In genomic region chr14:77599894-77600293, GRCh38 we compare ENCODE assay signal across 13 cellular contexts. TPM values are rescaled to one million over a fixed set of nuclear protein-coding genes. Genes with fewer than 3 reads are reported as not detected.
DNase-seq lines count a peak whose midpoint lies in the region; ATAC-seq, FAIRE-seq and TF ChIP-seq lines count a peak whose summit lies in the region.
"Had no signal": no experiment of that assay in that cellular context is flagged by ENCODE, and none has a peak within 500 bp of the region (broad histone marks: within the 10 kb centered on the region; RNA-seq: fewer than 3 reads in every experiment).

No MANE protein-coding gene starts in this region.

- no peak for TF ChIP-seq POLR2A in HepG2 (IDR thresholded peaks at IDR 0.05; ENCODE audit: insufficient read depth in 1 of 2, low read depth in 2 of 2, low read length in 2 of 2)
- TF ChIP-seq POLR2A in GM12891 (IDR thresholded peaks at IDR 0.05; ENCODE audit: low read depth, low read length): no peak
- TF ChIP-seq POLR2A in adrenal gland (IDR thresholded peaks at IDR 0.05): no peak

- H2AFZ ChIP-seq in HepG2 (ENCODE audit: low read length): no peak overlapping the region
- H2AFZ ChIP-seq: parathyroid adenoma had no signal

- no peaks in the 10 kb centered on the region for H3K27me3 Mint-ChIP-seq in activated naive CD4-positive, alpha-beta T cell treated with anti-CD3 and anti-CD28 coated beads, Interleukin-2, amount 50 U/mL, for 24 hours
- H3K27me3 Mint-ChIP-seq in activated naive CD4-positive, alpha-beta T cell treated with anti-CD3 and anti-CD28 coated beads, Interleukin-2, amount 10 ng/mL, durations not matched to agents 7 days and 5 days: no peaks in the 10 kb centered on the region
- H3K27me3 Mint-ChIP-seq in stimulated activated memory B cell treated with anti-CD40 and anti-IgM and Interleukin-4, amounts not matched to agents 10 μg/mL and 1 μg/mL and 100 μg/mL, for 72 hours: no peaks in the 10 kb centered on the region

- no peaks in the 10 kb centered on the region for H3K27me3 ChIP-seq in SJSA1 (replicated peaks)
- no peaks in the 10 kb centered on the region for H3K27me3 ChIP-seq in HepG2 (ENCODE audit: control insufficient read depth in 1 of 2, insufficient read depth in 2 of 2, low read length in 2 of 2)
- no peaks in the 10 kb centered on the region for H3K27me3 ChIP-seq in adrenal gland
- H3K27me3 ChIP-seq: Peyer's patch had no signal

- H3K4me3 ChIP-seq in SJSA1 (no peak overlapping the region), HepG2 (replicated peaks in 1 of 3; ENCODE audit: insufficient read depth in 1 of 3, low read depth in 2 of 3, low read length in 3 of 3) (no peak overlapping the region), adrenal gland (no peak overlapping the region)
- H3K4me3 ChIP-seq: lower lobe of right lung, Peyer's patch had no signal

- TF ChIP-seq CTCF in HepG2 (CRISPR knock-in tag; IDR thresholded peaks at IDR 0.05) (no peak), adrenal gland (IDR thresholded peaks at IDR 0.05) (no peak)

- FAIRE-seq in HepG2 (lab: Jason Lieb, UNC) (no peak), GM12891 (lab: Jason Lieb, UNC) (no peak)

- ATAC-seq in stimulated activated memory B cell treated with anti-CD40 and anti-IgM and Interleukin-4, amounts not matched to agents 10 μg/mL and 1 μg/mL and 100 μg/mL, for 72 hours: no peak
- no peak for ATAC-seq in HepG2

- POLR2A ChIA-PET in HepG2 (lab: Yijun Ruan, JAX): no interaction called here

- H3K36me3 Mint-ChIP-seq in activated naive CD4-positive, alpha-beta T cell treated with anti-CD3 and anti-CD28 coated beads, Interleukin-2, amount 50 U/mL, for 24 hours: peaks cover 7% of the 10 kb centered on the region
- peaks cover 40% of the 10 kb centered on the region for H3K36me3 Mint-ChIP-seq in activated naive CD4-positive, alpha-beta T cell treated with anti-CD3 and anti-CD28 coated beads, Interleukin-2, amount 10 ng/mL, durations not matched to agents 7 days and 5 days
- peaks cover 28% of the 10 kb centered on the region for H3K36me3 Mint-ChIP-seq in stimulated activated memory B cell treated with anti-CD40 and anti-IgM and Interleukin-4, amounts not matched to agents 10 μg/mL and 1 μg/mL and 100 μg/mL, for 72 hours

- H3K4me3 Mint-ChIP-seq in activated naive CD4-positive, alpha-beta T cell treated with anti-CD3 and anti-CD28 coated beads, Interleukin-2, amount 50 U/mL, for 24 hours: no peak overlapping the region
- no peak overlapping the region for H3K4me3 Mint-ChIP-seq in activated naive CD4-positive, alpha-beta T cell treated with anti-CD3 and anti-CD28 coated beads, Interleukin-2, amount 10 ng/mL, durations not matched to agents 7 days and 5 days
- no peak overlapping the region for H3K4me3 Mint-ChIP-seq in stimulated activated memory B cell treated with anti-CD40 and anti-IgM and Interleukin-4, amounts not matched to agents 10 μg/mL and 1 μg/mL and 100 μg/mL, for 72 hours

- peaks cover 4% of the 10 kb centered on the region; the same call in 1 of the 2 replicates for H4K20me1 ChIP-seq in HepG2 (ENCODE audit: insufficient read depth, low read length)

- intact Hi-C loops in HepG2 (cut with micrococcal nuclease; ENCODE audit: unreplicated experiment) (no loop called here), adrenal gland (cut with DNase I) (no loop called here)

- CTCF ChIA-PET in activated naive CD4-positive, alpha-beta T cell treated with anti-CD3 and anti-CD28 coated beads, Interleukin-2, amount 10 ng/mL, durations not matched to agents 7 days and 5 days (lab: Charles Lee): interaction anchor here (1.0 kb wide), 1 partner anchor 16 kb away, joined by 3 read pairs; no protein-coding TSS in a partner anchor
- CTCF ChIA-PET in HepG2 (lab: Yijun Ruan, JAX; ENCODE audit: low intra/inter-chr PET ratio, low total read pairs): no interaction called here

- no peak overlapping the region for H3K4me2 ChIP-seq in HepG2 (ENCODE audit: low read depth, low read length)

- H3K36me3 ChIP-seq in SJSA1: peaks cover 25% of the 10 kb centered on the region
- H3K36me3 ChIP-seq in HepG2 (replicated peaks in 1 of 2; ENCODE audit: control insufficient read depth in 1 of 2, insufficient read depth in 2 of 2, low read length in 2 of 2): peaks cover 4 to 15% of the 10 kb centered on the region in 2 experiments
- peaks cover 0 to 8% of the 10 kb centered on the region in 2 donors for H3K36me3 ChIP-seq in adrenal gland (replicated peaks in 1 of 2)

- no TSS peak for BruUV-seq in HepG2 (replicated peaks; lab: Mats Ljungman, UMichigan)

- H3K9me3 Mint-ChIP-seq in activated naive CD4-positive, alpha-beta T cell treated with anti-CD3 and anti-CD28 coated beads, Interleukin-2, amount 50 U/mL, for 24 hours: no peaks in the 10 kb centered on the region
- H3K9me3 Mint-ChIP-seq in activated naive CD4-positive, alpha-beta T cell treated with anti-CD3 and anti-CD28 coated beads, Interleukin-2, amount 10 ng/mL, durations not matched to agents 7 days and 5 days: peaks cover 4% of the 10 kb centered on the region
- peaks cover 4% of the 10 kb centered on the region for H3K9me3 Mint-ChIP-seq in stimulated activated memory B cell treated with anti-CD40 and anti-IgM and Interleukin-4, amounts not matched to agents 10 μg/mL and 1 μg/mL and 100 μg/mL, for 72 hours

- H3K4me1 ChIP-seq in SJSA1 (replicated peaks): peaks cover 61% of the 10 kb centered on the region
- peaks cover 8% of the 10 kb centered on the region for H3K4me1 ChIP-seq in HepG2 (ENCODE audit: insufficient read depth, low read length)
- H3K4me1 ChIP-seq in adrenal gland (replicated peaks in 1 of 2): peaks cover 0 to 34% of the 10 kb centered on the region in 2 donors

- H3K27ac Mint-ChIP-seq in activated naive CD4-positive, alpha-beta T cell treated with anti-CD3 and anti-CD28 coated beads, Interleukin-2, amount 50 U/mL, for 24 hours: peak overlapping the region; percentile 76
- H3K27ac Mint-ChIP-seq in activated naive CD4-positive, alpha-beta T cell treated with anti-CD3 and anti-CD28 coated beads, Interleukin-2, amount 10 ng/mL, durations not matched to agents 7 days and 5 days: no peak overlapping the region
- peak overlapping the region; percentile 81 for H3K27ac Mint-ChIP-seq in stimulated activated memory B cell treated with anti-CD40 and anti-IgM and Interleukin-4, amounts not matched to agents 10 μg/mL and 1 μg/mL and 100 μg/mL, for 72 hours

- H3K9ac ChIP-seq in HepG2 (ENCODE audit: insufficient read depth, low read depth, low read length): no peak overlapping the region
- H3K9ac ChIP-seq: parathyroid adenoma had no signal

- DNase-seq in activated naive CD4-positive, alpha-beta T cell treated with anti-CD3 and anti-CD28 coated beads, Interleukin-2, amount 10 ng/mL, durations not matched to agents 7 days and 5 days: no peak
- DNase-seq in SJSA1 (ENCODE audit: low read depth in 1 of 2, low spot score in 2 of 2) (no peak), kidney glomerular epithelial cell (lab: John Stamatoyannopoulos, UW) (peak; percentile 68), HepG2 (ENCODE audit: low spot score) (no peak), GM12891 (ENCODE audit: insufficient read length, low spot score) (no peak), adrenal gland (no peak)
- DNase-seq: DMS79, lower lobe of right lung, MV-4-11, Peyer's patch had no signal

- H3K4me1 Mint-ChIP-seq in activated naive CD4-positive, alpha-beta T cell treated with anti-CD3 and anti-CD28 coated beads, Interleukin-2, amount 50 U/mL, for 24 hours: peaks cover 57% of the 10 kb centered on the region
- H3K4me1 Mint-ChIP-seq in activated naive CD4-positive, alpha-beta T cell treated with anti-CD3 and anti-CD28 coated beads, Interleukin-2, amount 10 ng/mL, durations not matched to agents 7 days and 5 days: peaks cover 60% of the 10 kb centered on the region
- H3K4me1 Mint-ChIP-seq in stimulated activated memory B cell treated with anti-CD40 and anti-IgM and Interleukin-4, amounts not matched to agents 10 μg/mL and 1 μg/mL and 100 μg/mL, for 72 hours: peaks cover 63% of the 10 kb centered on the region

- 0 out of 2 replicates have a peak overlapping the region, but pooled peaks have one; percentile 5 for H3K27ac ChIP-seq in SJSA1
- H3K27ac ChIP-seq in HepG2 (ENCODE audit: extremely low read length, insufficient read depth, low read length): no peak overlapping the region
- no peak overlapping the region for H3K27ac ChIP-seq in adrenal gland
- H3K27ac ChIP-seq: lower lobe of right lung, parathyroid adenoma had no signal

- H3K9me3 ChIP-seq in SJSA1 (replicated peaks): no peaks in the 10 kb centered on the region
- H3K9me3 ChIP-seq in HepG2 (ENCODE audit: low read length): no peaks in the 10 kb centered on the region
- no peaks in the 10 kb centered on the region for H3K9me3 ChIP-seq in adrenal gland (replicated peaks in 1 of 3)
- H3K9me3 ChIP-seq: lower lobe of right lung, Peyer's patch had no signal

- TF ChIP-seq RAD21 in HepG2 (CRISPR knock-in tag; IDR thresholded peaks at IDR 0.05): no peak

- peaks cover 21% of the 10 kb centered on the region for H3K79me2 ChIP-seq in HepG2 (ENCODE audit: insufficient read depth, low read length)

- WGBS in HepG2 (ENCODE audit: low lambda C conversion rate): 98% methylated on average over 3 of the region's 3 CpGs
- whole genome bisulfite sequencing in adrenal gland, 4 donors: 32 to 60% (median 57%) methylated on average over 3 of the region's 3 CpGs

- in situ Hi-C loops in HepG2 (cut with HindIII; ENCODE audit: extremely low pct_ligation_motif_present, low pct_unique_long_range_greater_than_20kb): no loop called here

- no peak for TF ChIP-seq EP300 in HepG2 (IDR thresholded peaks at IDR 0.05; ENCODE audit: low read depth in 2 of 2, low read length in 2 of 2)
- no peak for TF ChIP-seq EP300 in HepG2 (CRISPR knock-in tag; IDR thresholded peaks at IDR 0.05; ENCODE audit: borderline replicate concordance)

RNA-seq across cellular contexts. Expression of gene SPTLC2, which starts 16.5 kb away (rescaled TPM):
- total RNA-seq in SJSA1 (2014; rRNA removed; shearing (Covaris generic)): 16.4 and 22.1 TPM in 2 replicates
- total RNA-seq in HepG2 (2016; rRNA removed; fragmentation: Illumina TruSeq; extraction: Trizol) (15.1 and 17.5 TPM in 2 replicates), adrenal gland (10 to 100 TPM; 22.8 to 61.9 (median 40.6) TPM)
- total RNA-seq in HepG2 (2016; cell fraction: cytosol; rRNA removed; fragmentation: Illumina TruSeq; extraction: Trizol; ENCODE audit: low read depth): 2.4 and 4.6 TPM in 2 replicates
- total RNA-seq in HepG2 (2016; cell fraction: insoluble cytoplasmic fraction; rRNA removed; fragmentation: Illumina TruSeq; extraction: Trizol): 11.9 and 16.4 TPM in 2 replicates
- total RNA-seq in HepG2 (2016; cell fraction: membrane; rRNA removed; fragmentation: Illumina TruSeq; extraction: Trizol): 3.3 and 3.6 TPM in 2 replicates
- 21.8 and 22.9 TPM in 2 replicates for total RNA-seq in HepG2 (2016; cell fraction: nucleus; rRNA removed; fragmentation: Illumina TruSeq; extraction: Trizol)
- polyA plus RNA-seq in HepG2 (2011; rRNA removed) (11.2 and 17.4 TPM in 2 replicates), adrenal gland (10 to 100 TPM in 1 of 3 donors, 1 to 10 TPM in 2; 7.1 to 18.3 (median 8.6) TPM)
- polyA plus RNA-seq in HepG2 (2011; cell fraction: cytosol; rRNA removed): 7.6 and 8.0 TPM in 2 replicates
- polyA plus RNA-seq in HepG2 (2011; cell fraction: nucleus; rRNA removed): 2.6 and 4.9 TPM in 2 replicates
- 10.4 and 11.4 TPM in 2 replicates for polyA plus RNA-seq in HepG2 (2012)
- polyA plus RNA-seq in HepG2 (2016; cell fraction: cytosol; fragmentation: Illumina TruSeq; extraction: Trizol; ENCODE audit: low read depth): 0.88 and 1.1 TPM in 2 replicates
- 7.2 and 8.9 TPM in 2 replicates for polyA plus RNA-seq in HepG2 (2016; cell fraction: insoluble cytoplasmic fraction; fragmentation: Illumina TruSeq; extraction: Trizol; ENCODE audit: low read depth)
- 1.3 and 2.0 TPM in 2 replicates for polyA plus RNA-seq in HepG2 (2016; cell fraction: membrane; fragmentation: Illumina TruSeq; extraction: Trizol; ENCODE audit: low read depth)
- 19.4 and 29.7 TPM in 2 replicates for polyA plus RNA-seq in HepG2 (2016; cell fraction: nucleus; fragmentation: Illumina TruSeq; extraction: Trizol; ENCODE audit: insufficient read depth, low read depth)
- polyA minus RNA-seq in HepG2 (2011; rRNA and poly(A)+ RNA removed; ENCODE audit: low replicate concordance): 8.2 and 23.4 TPM in 2 replicates
- 8.0 and 18.2 TPM in 2 replicates for polyA minus RNA-seq in HepG2 (2011; cell fraction: cytosol; rRNA and poly(A)+ RNA removed)
- polyA minus RNA-seq in HepG2 (2011; cell fraction: nucleus; rRNA and poly(A)+ RNA removed): 9.4 and 11.9 TPM in 2 replicates
- polyA plus RNA-seq in GM12891 (2012; ENCODE audit: low read depth, missing spikeins): 9.7 TPM
